Comparison of ENCODE assay signal across 24 cellular contexts in the genomic region with DNA sequence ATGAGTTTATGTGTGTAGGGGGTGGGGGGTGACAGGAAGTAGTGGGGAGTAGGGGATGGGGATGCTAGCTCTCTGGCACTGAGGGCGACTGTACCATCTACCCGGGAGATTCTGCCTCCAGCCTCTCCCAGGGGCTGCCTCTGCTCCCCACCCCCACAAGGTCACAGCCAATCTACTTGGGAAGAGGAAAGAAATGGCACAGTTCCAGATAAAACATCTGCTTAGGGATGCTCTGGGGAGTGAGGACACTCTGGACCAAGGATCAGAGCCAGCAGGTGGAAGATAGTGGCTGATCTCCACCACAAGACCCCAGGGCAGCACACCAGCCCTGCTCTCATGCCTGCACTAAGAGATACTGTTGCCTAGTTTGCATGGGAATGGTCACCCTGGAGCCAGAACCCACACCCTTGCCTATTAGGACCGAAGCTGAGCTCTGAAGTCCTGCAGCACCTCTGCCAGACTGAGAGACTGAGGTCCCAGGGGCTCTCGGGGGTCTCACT. TPM values are rescaled to one million over a fixed set of nuclear protein-coding genes. Genes with fewer than 3 reads are reported as not detected.
DNase-seq lines count a peak whose midpoint lies in the region; ATAC-seq and TF ChIP-seq lines count a peak whose summit lies in the region.
"Had no signal": no experiment of that assay in that cellular context is flagged by ENCODE, and none has a peak within 500 bp of the region (broad histone marks: within the 10 kb centered on the region; RNA-seq: fewer than 3 reads in every experiment).

No MANE protein-coding gene starts in this region.

- peak overlapping the region; percentile 4 for H3K4me3 Mint-ChIP-seq in T-helper 2 cell treated with Interferon-gamma antibody and Interleukin-4, amounts not matched to agents 5 μg/mL and 100 μg/mL, for 36 hours
- H3K4me3 Mint-ChIP-seq in chondrocyte (ENCODE audit: unreplicated experiment), result no peak overlapping the region
- H3K4me3 Mint-ChIP-seq: activated B cell treated with CpG ODN at 0.5 μM for 24 hours; activated CD4-positive, alpha-beta memory T cell treated with anti-CD3 and anti-CD28 coated beads, Interleukin-2, amount 10 ng/mL, durations not matched to agents 7 days and 5 days; nephron progenitor cell had no signal

- peaks cover 16 to 38% of the 10 kb centered on the region in 2 donors for H3K4me1 ChIP-seq in gastrocnemius medialis
- H3K4me1 ChIP-seq: left lung, SJSA1, transverse colon had no signal

- no peak for TF ChIP-seq CTCF in chondrocyte (IDR thresholded peaks at IDR 0.05)
- no peak for TF ChIP-seq CTCF in gastrocnemius medialis (IDR thresholded peaks at IDR 0.05 in 4 of 5, conservative IDR thresholded peaks at IDR 0.05 in 1 of 5)
- no peak for TF ChIP-seq CTCF in coronary artery (IDR thresholded peaks at IDR 0.05)

- H3K27me3 Mint-ChIP-seq in T-helper 2 cell treated with Interferon-gamma antibody and Interleukin-4, amounts not matched to agents 5 μg/mL and 100 μg/mL, for 36 hours (ENCODE audit: low read depth), result peaks cover 6% of the 10 kb centered on the region
- no peaks in the 10 kb centered on the region for H3K27me3 Mint-ChIP-seq in chondrocyte (ENCODE audit: low read depth)
- H3K27me3 Mint-ChIP-seq: activated naive CD4-positive, alpha-beta T cell treated with anti-CD3 and anti-CD28 coated beads, Interleukin-2, amount 50 U/mL, for 24 hours had no signal

- H3K9me3 Mint-ChIP-seq in T-helper 2 cell treated with Interferon-gamma antibody and Interleukin-4, amounts not matched to agents 5 μg/mL and 100 μg/mL, for 36 hours, result no peaks in the 10 kb centered on the region
- H3K9me3 Mint-ChIP-seq in chondrocyte (ENCODE audit: low read depth), result no peaks in the 10 kb centered on the region
- H3K9me3 Mint-ChIP-seq: activated B cell treated with CpG ODN at 0.5 μM for 24 hours; activated CD4-positive, alpha-beta memory T cell treated with anti-CD3 and anti-CD28 coated beads, Interleukin-2, amount 10 ng/mL, durations not matched to agents 7 days and 5 days; activated naive CD4-positive, alpha-beta T cell treated with anti-CD3 and anti-CD28 coated beads, Interleukin-2, amount 50 U/mL, for 24 hours; activated T-cell treated with anti-CD3 and anti-CD28 coated beads, Interleukin-2, amount 50 U/mL, for 72 hours; nephron progenitor cell had no signal

- H3K4me1 Mint-ChIP-seq in T-helper 2 cell treated with Interferon-gamma antibody and Interleukin-4, amounts not matched to agents 5 μg/mL and 100 μg/mL, for 36 hours (ENCODE audit: low read depth), result peaks cover 35% of the 10 kb centered on the region
- peaks cover 5% of the 10 kb centered on the region for H3K4me1 Mint-ChIP-seq in chondrocyte (ENCODE audit: low read depth)
- H3K4me1 Mint-ChIP-seq: activated B cell treated with CpG ODN at 0.5 μM for 24 hours had no signal

- no peaks in the 10 kb centered on the region for H3K36me3 Mint-ChIP-seq in T-helper 2 cell treated with Interferon-gamma antibody and Interleukin-4, amounts not matched to agents 5 μg/mL and 100 μg/mL, for 36 hours (ENCODE audit: low read depth)
- no peaks in the 10 kb centered on the region for H3K36me3 Mint-ChIP-seq in chondrocyte (ENCODE audit: low read depth)
- H3K36me3 Mint-ChIP-seq: activated naive CD4-positive, alpha-beta T cell treated with anti-CD3 and anti-CD28 coated beads, Interleukin-2, amount 50 U/mL, for 24 hours had no signal

- H3K27ac Mint-ChIP-seq in T-helper 2 cell treated with Interferon-gamma antibody and Interleukin-4, amounts not matched to agents 5 μg/mL and 100 μg/mL, for 36 hours, result no peak overlapping the region
- H3K27ac Mint-ChIP-seq in chondrocyte (ENCODE audit: unreplicated experiment), result no peak overlapping the region
- H3K27ac Mint-ChIP-seq: activated B cell treated with CpG ODN at 0.5 μM for 24 hours; activated naive CD4-positive, alpha-beta T cell treated with anti-CD3 and anti-CD28 coated beads, Interleukin-2, amount 50 U/mL, for 24 hours; activated T-cell treated with anti-CD3 and anti-CD28 coated beads, Interleukin-2, amount 50 U/mL, for 72 hours; nephron progenitor cell; progenitor cell of endocrine pancreas had no signal

- no peak for DNase-seq in T-helper 2 cell treated with Interferon-gamma antibody and Interleukin-4, amounts not matched to agents 5 μg/mL and 100 μg/mL, for 36 hours (ENCODE audit: low spot score)
- DNase-seq in T-helper 2 cell, result no peak
- DNase-seq in Jurkat, Clone E6-1 (ENCODE audit: low read depth, low spot score), result no peak
- DNase-seq in chondrocyte (ENCODE audit: low spot score), result peak; percentile 34
- DNase-seq in gastrocnemius medialis, result peak in 1 of 2 donors; percentile 6
- no peak for DNase-seq in superior temporal gyrus (ENCODE audit: extremely low spot score)
- no peak for DNase-seq in coronary artery (ENCODE audit: low spot score)
- DNase-seq: activated B cell treated with CpG ODN at 0.5 μM for 24 hours; activated CD4-positive, alpha-beta memory T cell treated with anti-CD3 and anti-CD28 coated beads, Interleukin-2, amount 10 ng/mL, durations not matched to agents 7 days and 5 days; activated T-cell treated with anti-CD3 and anti-CD28 coated beads, Interleukin-2, amount 50 U/mL, for 72 hours; cortex of kidney; glutamatergic neuron; KG1; left lung; NCI-H1092; NCI-H2029 treated with DMSO at 0.1 percent for 48 hours; nephron progenitor cell; stimulated activated naive CD8-positive, alpha-beta T cell treated with anti-CD3 and anti-CD28 coated beads, Interleukin-15, Interleukin-2, amounts not matched to agents 100 U/mL and 50 U/mL, for 24 hours; transverse colon had no signal

- in situ Hi-C loops in gastrocnemius medialis (cut with MboI; ENCODE audit: low sequenced_read_pairs in 4 of 4), result loop anchor here in 2 of 4 donors (5.0 to 10.0 kb wide), 3 partner anchors 185 to 415 kb away; no protein-coding TSS in a partner anchor

- H3K27ac ChIP-seq in gastrocnemius medialis, result peak overlapping the region in 3 of 4 donors; percentile 67 to 91 (median 87)
- H3K27ac ChIP-seq in coronary artery, result no peak overlapping the region
- H3K27ac ChIP-seq: left lung, Peyer's patch, SJSA1, transverse colon had no signal

- peak overlapping the region; percentile 44 for H3K4me3 ChIP-seq in Jurkat, Clone E6-1 (ENCODE audit: low read length)
- H3K4me3 ChIP-seq in gastrocnemius medialis (no peak overlapping the region), coronary artery (no peak overlapping the region)
- H3K4me3 ChIP-seq: left lung, Peyer's patch, SJSA1, transverse colon had no signal

- no peak for TF ChIP-seq POLR2A in gastrocnemius medialis (IDR thresholded peaks at IDR 0.05)

- no peaks in the 10 kb centered on the region for H3K27me3 ChIP-seq in gastrocnemius medialis
- H3K27me3 ChIP-seq: left lung, Peyer's patch, SJSA1, transverse colon had no signal

- intact Hi-C loops in gastrocnemius medialis (cut with DNase I; ENCODE audit: low total_unique reads), result no loop called here

- no peak for ATAC-seq in gastrocnemius medialis
- ATAC-seq in GM19035 (IDR thresholded peaks at IDR 0.05; ENCODE audit: unreplicated experiment), result no peak
- ATAC-seq: left lung; stimulated activated naive CD8-positive, alpha-beta T cell treated with anti-CD3 and anti-CD28 coated beads, Interleukin-15, Interleukin-2, amounts not matched to agents 100 U/mL and 50 U/mL, for 24 hours had no signal

- no peaks in the 10 kb centered on the region for H3K36me3 ChIP-seq in gastrocnemius medialis
- H3K36me3 ChIP-seq: left lung, Peyer's patch, SJSA1, transverse colon had no signal

- H3K9me3 ChIP-seq in gastrocnemius medialis, result no peaks in the 10 kb centered on the region
- H3K9me3 ChIP-seq: left lung, Peyer's patch, transverse colon had no signal

RNA-seq across cellular contexts. Expression of a gene that starts 11.4 kb away (rescaled TPM):
- polyA plus RNA-seq in Jurkat, Clone E6-1 (2012; ENCODE audit: insufficient read depth, insufficient read length), result 8.5 TPM
- total RNA-seq in chondrocyte (not detected in 3 replicates), gastrocnemius medialis (under 1 TPM; 0.29 to 0.71 (median 0.36) TPM)

RNA-seq across cellular contexts. Expression of a gene that starts 54.6 kb away (rescaled TPM):
- not detected for polyA plus RNA-seq in Jurkat, Clone E6-1 (2012; ENCODE audit: insufficient read depth, insufficient read length)
- total RNA-seq in chondrocyte, result not detected in 3 replicates
- not detected for total RNA-seq in gastrocnemius medialis
- total RNA-seq: activated B cell treated with CpG ODN at 0.5 μM for 24 hours, Peyer's patch, progenitor cell of endocrine pancreas, SJSA1, transverse colon had no signal

Comparison
In these comparisons a context has a peak if more than half of its experiments do, and no peak if none do; other contexts are left out.
1. H3K27ac ChIP-seq: peak in gastrocnemius medialis (3 of 4); none in coronary artery (0 of 2).